In the genomic region with DNA sequence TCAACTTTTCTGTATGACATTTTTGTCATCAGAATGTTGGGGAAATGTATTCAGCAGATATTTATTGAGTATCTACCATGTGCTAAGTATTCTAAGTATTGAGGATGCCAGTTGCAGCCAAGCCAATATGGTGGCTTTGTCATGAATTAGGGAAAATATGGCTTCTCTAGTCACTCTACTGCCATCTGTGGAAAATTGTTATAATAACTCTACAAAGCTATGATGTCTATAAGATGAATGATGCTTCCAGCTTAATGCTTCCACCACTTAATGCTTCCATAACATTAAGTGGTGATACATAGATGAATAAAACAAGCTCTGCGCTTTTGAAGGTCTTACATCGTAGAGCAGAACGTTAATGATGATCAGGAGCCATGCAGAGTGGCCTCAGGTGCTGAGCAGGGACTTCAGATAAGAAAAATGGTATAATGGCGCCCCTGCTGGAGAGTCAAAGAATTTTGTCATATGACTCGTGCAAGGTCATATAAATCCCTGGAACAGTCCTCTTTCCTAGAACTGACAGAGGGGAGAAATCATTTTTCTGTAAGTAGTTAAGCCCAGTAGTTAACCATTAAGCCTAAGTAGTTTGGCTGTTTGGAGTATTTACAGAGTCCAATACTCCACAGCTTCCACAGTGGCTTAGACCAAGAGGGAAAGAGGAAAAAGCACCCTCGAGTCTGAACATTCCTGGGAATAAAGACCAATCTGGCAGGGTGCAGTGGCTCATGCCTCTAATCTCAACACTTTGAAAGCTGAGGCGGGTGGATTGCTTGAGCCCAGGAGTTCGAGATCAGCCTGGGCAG, we compare ENCODE assay signal across 8 cellular contexts. TPM values are rescaled to one million over a fixed set of nuclear protein-coding genes. Genes with fewer than 3 reads are reported as not detected.
DNase-seq lines count a peak whose midpoint lies in the region; ATAC-seq, FAIRE-seq and TF ChIP-seq lines count a peak whose summit lies in the region.

No MANE protein-coding gene starts in this region.

- peak; percentile 93 for TF ChIP-seq CTCF in OCI-LY3 (IDR thresholded peaks at IDR 0.05; ENCODE audit: low read depth, low read length)
- TF ChIP-seq CTCF in fibroblast of villous mesenchyme (IDR thresholded peaks at IDR 0.05; ENCODE audit: insufficient read depth, low read depth, low read length), result peak; percentile 53

- no peak overlapping the region for H3K27ac ChIP-seq in OCI-LY3 (ENCODE audit: low read length)

- H3K4me2 ChIP-seq in OCI-LY3 (ENCODE audit: low read length), result peak overlapping the region; percentile 80

- FAIRE-seq in HTR-8/SVneo (lab: Jason Lieb, UNC), result no peak

- H3K4me3 ChIP-seq in OCI-LY3 (ENCODE audit: low read length) (peak overlapping the region; percentile 62), fibroblast of villous mesenchyme (ENCODE audit: low read depth, low read length) (no peak overlapping the region)

- no peak overlapping the region for H3K9ac ChIP-seq in OCI-LY3 (ENCODE audit: low read length)

- H4K20me1 ChIP-seq in OCI-LY3 (ENCODE audit: insufficient read depth, low read length), result no peaks in the 10 kb centered on the region

- no peaks in the 10 kb centered on the region for H3K36me3 ChIP-seq in OCI-LY3 (replicated peaks; ENCODE audit: low read depth, low read length)

- DNase-seq in Caki2 (ENCODE audit: low read depth), result peak; percentile 95
- peak; percentile 44 for DNase-seq in HTR-8/SVneo (ENCODE audit: insufficient read length, low spot score)
- peak; percentile 44 for DNase-seq in activated T-cell treated with anti-CD3 and anti-CD28 coated beads, Interleukin-2, amount 50 U/mL, for 1 hour
- peak; percentile 58 for DNase-seq in fibroblast of villous mesenchyme (ENCODE audit: low read depth)
- peak; percentile 32 to 47 (median 38) for DNase-seq in stimulated activated CD4-positive, alpha-beta T cell treated with anti-CD3 and anti-CD28 coated beads, Interleukin-1b, Interleukin-23, amount 100 ng/mL, for 24 hours (ENCODE audit: low read depth in 4 of 4, low spot score in 1 of 4)

- no peaks in the 10 kb centered on the region for H3K79me2 ChIP-seq in OCI-LY3 (ENCODE audit: low read length)

- H3K4me1 ChIP-seq in OCI-LY3 (ENCODE audit: low read length), result peaks cover 25% of the 10 kb centered on the region

- peaks cover 6% of the 10 kb centered on the region for H3K27me3 ChIP-seq in OCI-LY3 (ENCODE audit: low read depth, low read length)

- in situ Hi-C loops in Caki2 (cut with HindIII; ENCODE audit: low pct_unique_long_range_greater_than_20kb, low sequenced_read_pairs), result no loop called here

- ATAC-seq in GM19467 (IDR thresholded peaks at IDR 0.05; ENCODE audit: unreplicated experiment) (no peak), HG02981 (IDR thresholded peaks at IDR 0.05; ENCODE audit: unreplicated experiment) (no peak)

- H3K9me3 ChIP-seq in OCI-LY3 (ENCODE audit: insufficient read depth, low read length), result no peaks in the 10 kb centered on the region

- peak overlapping the region; percentile 94 for H2AFZ ChIP-seq in OCI-LY3 (ENCODE audit: low read depth, low read length)

RNA-seq across cellular contexts. Expression of a gene that starts 2.7 kb away (rescaled TPM):
- not detected in 2 replicates for total RNA-seq in Caki2 (2014; rRNA removed; shearing (Covaris generic); ENCODE audit: low replicate concordance)
- total RNA-seq in fibroblast of villous mesenchyme, result not detected in 2 replicates

RNA-seq across cellular contexts. Expression of a gene that starts 42.2 kb away (rescaled TPM):
- 29.4 and 171 TPM in 2 replicates for total RNA-seq in Caki2 (2014; rRNA removed; shearing (Covaris generic); ENCODE audit: low replicate concordance)
- total RNA-seq in fibroblast of villous mesenchyme, result 116 and 177 TPM in 2 replicates

RNA-seq across cellular contexts. Expression of a gene that starts 44.8 kb away (rescaled TPM):
- 40.6 and 42.2 TPM in 2 replicates for total RNA-seq in Caki2 (2014; rRNA removed; shearing (Covaris generic); ENCODE audit: low replicate concordance)
- 31.1 and 31.9 TPM in 2 replicates for total RNA-seq in fibroblast of villous mesenchyme

Comparison
In these comparisons a context has a peak if more than half of its experiments do, and no peak if none do; other contexts are left out.
1. DNase-seq: peak in every context shown above with its lines; median percentile 95 in Caki2; 58 in fibroblast of villous mesenchyme; 44 in HTR-8/SVneo; 44 in activated T-cell treated with anti-CD3 and anti-CD28 coated beads, Interleukin-2, amount 50 U/mL, for 1 hour; 38 in stimulated activated CD4-positive, alpha-beta T cell treated with anti-CD3 and anti-CD28 coated beads, Interleukin-1b, Interleukin-23, amount 100 ng/mL, for 24 hours.